1 cellular context compared by ENCODE assay signal in the genomic region with DNA sequence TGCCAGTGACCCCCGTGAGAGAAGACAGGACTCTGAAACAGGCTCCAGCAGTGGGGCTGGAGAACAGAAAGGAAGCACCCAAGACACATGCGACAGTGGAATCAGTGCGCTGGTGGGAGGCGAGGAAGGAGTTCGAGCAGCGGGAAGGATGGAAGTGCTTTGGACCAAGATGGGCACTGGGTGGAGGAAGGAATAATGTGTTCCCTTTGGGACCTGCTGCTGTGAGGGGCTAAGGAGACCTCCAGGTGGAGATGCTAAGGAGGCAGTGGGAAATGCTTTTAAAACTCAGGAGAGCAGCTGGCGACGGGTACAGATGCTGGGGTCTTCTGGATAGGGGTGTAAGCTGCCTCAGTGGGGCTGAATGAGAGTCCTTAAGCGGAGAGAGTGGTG.
TF ChIP-seq lines count a peak whose summit lies in the region.

No MANE protein-coding gene starts in this region.

TF ChIP-seq in WTC11, 78 proteins besides CTCF, POLR2A, EP300 and RAD21 (continued from another document):
- TF ChIP-seq, protein P1, sequence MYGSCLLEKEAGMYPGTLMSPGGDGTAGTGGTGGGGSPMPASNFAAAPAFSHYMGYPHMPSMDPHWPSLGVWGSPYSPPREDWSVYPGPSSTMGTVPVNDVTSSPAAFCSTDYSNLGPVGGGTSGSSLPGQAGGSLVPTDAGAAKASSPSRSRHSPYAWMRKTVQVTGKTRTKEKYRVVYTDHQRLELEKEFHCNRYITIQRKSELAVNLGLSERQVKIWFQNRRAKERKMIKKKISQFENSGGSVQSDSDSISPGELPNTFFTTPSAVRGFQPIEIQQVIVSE (CRISPR knock-in tag; IDR thresholded peaks at IDR 0.05; ENCODE audit: borderline replicate concordance): no peak
- TF ChIP-seq SMAD4 (CRISPR knock-in tag; IDR thresholded peaks at IDR 0.05): no peak
- TF ChIP-seq AR (CRISPR knock-in tag; IDR thresholded peaks at IDR 0.05): no peak
- no peak for TF ChIP-seq KAT7 (CRISPR knock-in tag; IDR thresholded peaks at IDR 0.05; ENCODE audit: borderline replicate concordance)
